11 cellular contexts compared by ENCODE assay signal in genomic region chr20:47566269-47566668, GRCh38.
"Had no signal": no experiment of that assay in that cellular context is flagged by ENCODE, and none has a peak within 500 bp of the region (broad histone marks: within the 10 kb centered on the region; RNA-seq: fewer than 3 reads in every experiment).

No MANE protein-coding gene starts in this region.

- H3K27ac Mint-ChIP-seq: type B pancreatic cell had no signal

- H3K27ac ChIP-seq: ovary had no signal

- H3K4me3 ChIP-seq: lung, ovary had no signal

- H3K9me3 ChIP-seq: ovary had no signal

- H3K27me3 ChIP-seq: ovary had no signal

- H3K4me3 Mint-ChIP-seq: type B pancreatic cell had no signal

- H3K36me3 ChIP-seq: ovary had no signal

- H3K27me3 Mint-ChIP-seq: naive thymus-derived CD4-positive, alpha-beta T cell; type B pancreatic cell had no signal

- ATAC-seq: activated CD4-positive, CD25-positive, alpha-beta regulatory T cell treated with anti-CD3 and anti-CD28 coated beads, Interleukin-2, amount 50 U/mL, for 24 hours; left cardiac atrium; naive thymus-derived CD4-positive, alpha-beta T cell had no signal

- FAIRE-seq: colon had no signal

- DNase-seq: activated CD4-positive, alpha-beta T cell treated with anti-CD3 and anti-CD28 coated beads, Interleukin-2, amount 50 U/mL, for 4 hours; activated gamma-delta T cell treated with Interleukin-2 at 50 U/mL for 16 hours; activated T-cell treated with anti-CD3 and anti-CD28 coated beads, Interleukin-2, amount 50 U/mL, for 48 hours; left cardiac atrium; naive thymus-derived CD4-positive, alpha-beta T cell; ovary; stimulated activated naive CD4-positive, alpha-beta T cell had no signal
